In the genomic region with DNA sequence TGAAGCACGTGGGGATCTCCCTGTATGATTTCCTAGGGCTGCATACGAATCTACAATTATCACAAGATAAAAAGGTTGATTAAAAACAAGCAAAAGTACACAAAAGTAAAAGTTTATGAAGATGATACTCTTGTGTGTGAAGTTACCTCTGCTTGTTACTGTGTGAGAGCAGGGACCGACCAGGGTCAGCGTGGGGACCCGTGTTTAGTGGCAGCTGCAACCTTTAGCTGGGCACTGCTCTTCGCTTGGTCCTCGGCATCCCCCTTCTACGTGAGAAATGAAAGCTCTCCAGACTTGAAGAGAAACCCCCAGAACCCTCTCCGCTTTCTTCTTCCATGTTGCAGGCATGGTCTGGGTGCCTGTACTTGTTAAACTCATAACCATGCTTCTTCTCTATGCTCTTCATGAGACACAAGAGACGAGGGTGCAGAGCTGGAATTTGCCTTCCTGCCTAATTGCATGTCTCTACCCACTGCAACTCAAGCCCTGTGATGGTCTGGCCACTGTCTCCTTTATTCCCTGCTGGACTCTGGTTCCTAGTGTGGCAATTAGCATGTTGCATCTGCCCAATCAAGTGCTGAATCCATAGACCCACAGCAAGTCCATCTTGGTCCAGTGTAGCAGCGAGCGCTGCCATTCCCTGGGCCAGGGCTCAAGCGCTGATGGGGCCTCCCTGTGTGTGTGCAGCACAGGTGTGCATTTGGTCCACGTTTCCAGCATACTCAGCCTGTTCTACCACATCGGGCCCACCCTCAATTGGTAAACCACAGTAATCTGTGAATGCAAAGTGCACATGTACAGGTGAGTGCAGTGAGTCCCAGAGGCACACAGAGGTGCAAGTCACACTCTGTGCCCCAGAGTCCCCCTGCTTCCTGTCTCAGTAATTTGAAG, we compare ENCODE assay signal across 12 cellular contexts.
DNase-seq lines count a peak whose midpoint lies in the region; ATAC-seq and TF ChIP-seq lines count a peak whose summit lies in the region.
"Had no signal": no experiment of that assay in that cellular context is flagged by ENCODE, and none has a peak within 500 bp of the region (broad histone marks: within the 10 kb centered on the region; RNA-seq: fewer than 3 reads in every experiment).

No MANE protein-coding gene starts in this region.

- no peak overlapping the region for H3K27ac Mint-ChIP-seq in H9

- TF ChIP-seq EP300 in suprapubic skin (IDR thresholded peaks at IDR 0.05) = no peak

- H3K4me3 ChIP-seq in BLaER1 (no peak overlapping the region), suprapubic skin (no peak overlapping the region)

- H3K36me3 ChIP-seq in BLaER1 (no peaks in the 10 kb centered on the region), suprapubic skin (no peaks in the 10 kb centered on the region)

- H3K4me1 ChIP-seq in BLaER1 (peaks cover 20% of the 10 kb centered on the region), H9 (ENCODE audit: insufficient read depth, low read length) (no peaks in the 10 kb centered on the region), suprapubic skin (peaks cover 14% of the 10 kb centered on the region)

- H2BK20ac ChIP-seq in H9 (ENCODE audit: low read depth, low read length, poor library complexity, severe bottlenecking) = no peak overlapping the region

- H3K36me3 Mint-ChIP-seq in H9 (ENCODE audit: insufficient read depth in 1 of 3, low read depth in 3 of 3) = no peaks in the 10 kb centered on the region

- H3K9me3 Mint-ChIP-seq in H9 = no peaks in the 10 kb centered on the region; a peak in 1 of 5 replicates

- H3T11ph ChIP-seq in H9 (ENCODE audit: low read length) = no peak overlapping the region

- no peaks in the 10 kb centered on the region for H4K20me1 ChIP-seq in BLaER1
- no peaks in the 10 kb centered on the region for H4K20me1 ChIP-seq in H9 (ENCODE audit: control insufficient read depth, insufficient read depth, insufficient read length)

- ATAC-seq in HG02588 (IDR thresholded peaks at IDR 0.05; ENCODE audit: unreplicated experiment) = no peak

- H3K23ac ChIP-seq in H9 (ENCODE audit: insufficient read length, low read depth, low read length) = no peak overlapping the region

- H4K5ac ChIP-seq in H9 (ENCODE audit: insufficient read length, low read depth, low read length) = no peak overlapping the region

- no peak overlapping the region for H2BK5ac ChIP-seq in H9 (ENCODE audit: insufficient read length, low read length)

- no CpG with 5 or more reads among the region's 15 CpGs for WGBS in H9 (ENCODE audit: extremely low coverage, insufficient read length, low lambda C conversion rate)
- WGBS in suprapubic skin = 81% methylated on average over 14 of the region's 15 CpGs

- H3K79me2 ChIP-seq in H9 (ENCODE audit: insufficient read depth, low read length) = no peaks in the 10 kb centered on the region

- H3K4me2 ChIP-seq in BLaER1 (peak overlapping the region; percentile 67), H9 (ENCODE audit: insufficient read depth, insufficient read length, low read length) (no peak overlapping the region)
- H3K4me2 ChIP-seq: KMS-11 had no signal

- H3K27me3 Mint-ChIP-seq in H9 (ENCODE audit: low read depth) = peaks cover 43% of the 10 kb centered on the region

- no peak overlapping the region for H2BK120ac ChIP-seq in H9 (ENCODE audit: low read depth, low read length, poor library complexity, severe bottlenecking)

- H3K27ac ChIP-seq in BLaER1 = no peak overlapping the region
- no peak overlapping the region for H3K27ac ChIP-seq in H9 (ENCODE audit: insufficient read length, low read depth, low read length)
- no peak overlapping the region for H3K27ac ChIP-seq in suprapubic skin
- H3K27ac ChIP-seq: KMS-11 had no signal

- no peak overlapping the region for H3K14ac ChIP-seq in H9 (ENCODE audit: insufficient read depth, low read length)

- H3K4ac ChIP-seq in H9 (ENCODE audit: low read depth, low read length) = no peak overlapping the region

- DNase-seq in H9 (peak; percentile 19), mesenteric fat pad (ENCODE audit: low spot score) (peak; percentile 80), suprapubic skin (ENCODE audit: low spot score in 2 of 2) (peak; percentile 48 to 65), NCI-H748 (lab: John Stamatoyannopoulos, UW; ENCODE audit: unreplicated experiment) (no peak)
- DNase-seq in stimulated activated CD8-positive, alpha-beta memory T cell treated with anti-CD3 and anti-CD28 coated beads, Interleukin-4, amount 100 ng/mL, for 48 hours = no peak
- DNase-seq: NCI-H1092, NCI-H1694, NCI-H345, NCI-H69 had no signal

- H4K8ac ChIP-seq in H9 (replicated peaks; ENCODE audit: insufficient read length, low read depth, low read length) = no peak overlapping the region

- TF ChIP-seq CTCF in H9 (conservative IDR thresholded peaks at IDR 0.05) (no peak), suprapubic skin (IDR thresholded peaks at IDR 0.05) (no peak)

- H3K9ac ChIP-seq in BLaER1 (no peak overlapping the region), H9 (ENCODE audit: extremely low read depth, insufficient read length, low read length) (no peak overlapping the region)
- H3K9ac ChIP-seq: KMS-11 had no signal

- H3K27me3 ChIP-seq in BLaER1 (no peaks in the 10 kb centered on the region), H9 (ENCODE audit: insufficient read depth, low read length) (no peaks in the 10 kb centered on the region), suprapubic skin (no peaks in the 10 kb centered on the region)

- no peak overlapping the region for H3K56ac ChIP-seq in H9 (ENCODE audit: insufficient read length, low read depth, low read length)

- no peaks in the 10 kb centered on the region; a peak in 1 of 4 replicates for H3K4me1 Mint-ChIP-seq in H9

- no peak for TF ChIP-seq POLR2A in suprapubic skin (IDR thresholded peaks at IDR 0.05)

- no peak overlapping the region for H3K18ac ChIP-seq in H9 (ENCODE audit: insufficient read length, low read depth, low read length)

- H2AFZ ChIP-seq in H9 (ENCODE audit: low read length) = no peak overlapping the region

- no peaks in the 10 kb centered on the region for H3K79me1 ChIP-seq in H9 (ENCODE audit: insufficient read depth, low read depth, low read length, poor library complexity, severe bottlenecking)

- H2BK12ac ChIP-seq in H9 (ENCODE audit: insufficient read length, low read depth, low read length) = no peak overlapping the region

- H3K23me2 ChIP-seq in H9 (ENCODE audit: insufficient read length, low read depth, low read length, poor library complexity, severe bottlenecking) = no peaks in the 10 kb centered on the region

- no peak overlapping the region for H4K91ac ChIP-seq in H9 (ENCODE audit: insufficient read length, low read depth, low read length)

- no peak overlapping the region for H2BK15ac ChIP-seq in H9 (ENCODE audit: low read depth, low read length)

- peaks cover 36% of the 10 kb centered on the region for H3K9me3 ChIP-seq in BLaER1
- H3K9me3 ChIP-seq in H9 (ENCODE audit: control insufficient read depth, low read depth, low read length) = no peaks in the 10 kb centered on the region
- H3K9me3 ChIP-seq in suprapubic skin = no peaks in the 10 kb centered on the region

- H2AK5ac ChIP-seq in H9 (ENCODE audit: insufficient read length, low read length) = no peak overlapping the region

- H3K4me3 Mint-ChIP-seq in H9 = no peak overlapping the region

Comparison
In these comparisons a context has a peak if more than half of its experiments do, and no peak if none do; other contexts are left out.
1. DNase-seq: peak in H9 (single experiment), mesenteric fat pad (single experiment) and suprapubic skin (2 of 2); none in NCI-H748 (single experiment) and stimulated activated CD8-positive, alpha-beta memory T cell treated with anti-CD3 and anti-CD28 coated beads, Interleukin-4, amount 100 ng/mL, for 48 hours (single experiment).